In the genomic region with DNA sequence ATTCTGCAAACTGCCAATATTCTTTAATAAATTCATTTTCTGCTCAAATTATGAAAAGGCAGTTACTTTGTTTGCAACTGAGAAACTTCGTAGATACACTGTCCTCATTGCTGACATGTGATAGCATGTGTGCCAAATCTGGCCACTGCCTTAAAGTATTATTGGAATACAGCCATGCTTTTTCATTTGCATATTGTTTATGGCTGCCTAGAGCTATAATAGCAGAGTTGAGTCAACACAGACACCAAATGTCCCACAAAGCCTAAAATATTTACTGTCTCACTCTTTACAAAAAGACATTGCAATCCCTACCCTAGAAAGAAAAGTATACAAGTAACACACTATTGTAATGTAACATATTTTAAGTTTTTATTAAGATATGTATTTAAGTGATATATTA, we compare ENCODE assay signal across 12 cellular contexts.
"Had no signal": no experiment of that assay in that cellular context is flagged by ENCODE, and none has a peak within 500 bp of the region (broad histone marks: within the 10 kb centered on the region; RNA-seq: fewer than 3 reads in every experiment).

No MANE protein-coding gene starts in this region.

- H3K4me3 ChIP-seq: adrenal gland, breast epithelium, upper lobe of right lung had no signal

- H3K27me3 ChIP-seq: adrenal gland, breast epithelium, upper lobe of right lung had no signal

- DNase-seq: activated CD4-positive, alpha-beta T cell treated with anti-CD3 and anti-CD28 coated beads, Interleukin-2, amount 50 U/mL, for 4 hours; activated gamma-delta T cell; adrenal gland; cerebellar nuclear complex; effector CD8-positive, alpha-beta T cell; mesendoderm; nephron progenitor cell; nucleus accumbens; stimulated activated naive CD4-positive, alpha-beta T cell; upper lobe of right lung had no signal

- H3K4me1 ChIP-seq: adrenal gland, breast epithelium, upper lobe of right lung had no signal

- ATAC-seq: esophagus mucosa, upper lobe of right lung had no signal

- H3K27ac ChIP-seq: adrenal gland, breast epithelium, upper lobe of right lung had no signal

- H3K9me3 ChIP-seq: adrenal gland, breast epithelium, upper lobe of right lung had no signal

- H3K36me3 ChIP-seq: adrenal gland, breast epithelium, upper lobe of right lung had no signal
